In genomic region chrX:16457239-16457638, GRCh38 we compare ENCODE assay signal across 25 cellular contexts.
"Had no signal": no experiment of that assay in that cellular context is flagged by ENCODE, and none has a peak within 500 bp of the region (broad histone marks: within the 10 kb centered on the region; RNA-seq: fewer than 3 reads in every experiment).

No MANE protein-coding gene starts in this region.

- ATAC-seq: foreskin keratinocyte, gastroesophageal sphincter, heart left ventricle, left lobe of liver, natural killer cell, right lobe of liver had no signal

- H3K27me3 Mint-ChIP-seq: type B pancreatic cell had no signal

- H3K9me3 ChIP-seq: esophagus squamous epithelium, gastroesophageal sphincter, heart left ventricle, ovary, right lobe of liver, stomach, thyroid gland had no signal

- H3K27me3 ChIP-seq: esophagus squamous epithelium, foreskin keratinocyte, gastroesophageal sphincter, hepatocyte, ovary, right lobe of liver, thyroid gland had no signal

- H3K36me3 Mint-ChIP-seq: memory B cell, natural killer cell had no signal

- H3K79me2 ChIP-seq: hepatocyte had no signal

- H3K36me3 ChIP-seq: esophagus squamous epithelium, gastroesophageal sphincter, heart left ventricle, ovary, right lobe of liver, stomach, thyroid gland had no signal

- H3K27ac ChIP-seq: coronary artery, esophagus squamous epithelium, foreskin keratinocyte, gastroesophageal sphincter, heart left ventricle, hepatocyte, ovary, right lobe of liver, stomach, thyroid gland had no signal

- H2AFZ ChIP-seq: hepatocyte had no signal

- DNase-seq: dermis blood vessel endothelial cell; effector memory CD4-positive, alpha-beta T cell; erythroblast; esophagus squamous epithelium; foreskin keratinocyte; heart left ventricle; kidney; natural killer cell; occipital lobe; ovary; right lobe of liver; small intestine; stimulated activated CD4-positive, alpha-beta T cell treated with anti-CD3 and anti-CD28 coated beads, Interleukin-15, amount 100 ng/mL, for 24 hours; stimulated activated CD4-positive, alpha-beta T cell treated with anti-CD3 and anti-CD28 coated beads, Interleukin-2, amount 100 ng/mL, for 48 hours; stimulated activated naive CD4-positive, alpha-beta T cell; stomach; thyroid gland had no signal

- H3K4me3 Mint-ChIP-seq: memory B cell, natural killer cell, type B pancreatic cell had no signal

- H3K4me1 Mint-ChIP-seq: memory B cell, natural killer cell had no signal

- H3K4me2 ChIP-seq: hepatocyte had no signal

- H3K27ac Mint-ChIP-seq: memory B cell, natural killer cell had no signal

- H3K9me3 Mint-ChIP-seq: memory B cell, natural killer cell, type B pancreatic cell had no signal

- H3K4me3 ChIP-seq: coronary artery, esophagus squamous epithelium, gastroesophageal sphincter, heart left ventricle, hepatocyte, lung, ovary, right lobe of liver, stomach, thyroid gland had no signal

- H3K4me1 ChIP-seq: esophagus squamous epithelium, foreskin keratinocyte, heart left ventricle, right lobe of liver, stomach, thyroid gland had no signal

- FAIRE-seq: endometrium, kidney, small intestine had no signal
